Comparison of ENCODE assay signal across 8 cellular contexts in genomic region chr15:83092309-83092976, GRCh38. TPM values are rescaled to one million over a fixed set of nuclear protein-coding genes. Genes with fewer than 3 reads are reported as not detected.
DNase-seq lines count a peak whose midpoint lies in the region; ATAC-seq and TF ChIP-seq lines count a peak whose summit lies in the region.

No MANE protein-coding gene starts in this region.

- H3K36me3 Mint-ChIP-seq in activated T-cell treated with anti-CD3 and anti-CD28 coated beads, Interleukin-2, amount 50 U/mL, for 4 hours (ENCODE audit: insufficient read depth), result no peaks in the 10 kb centered on the region

- H3K4me1 ChIP-seq in upper lobe of left lung (peaks cover 8 to 13% (median 10%) of the 10 kb centered on the region in 4 donors), vagina (no peaks in the 10 kb centered on the region)

- no peak overlapping the region for H3K4me3 Mint-ChIP-seq in activated T-cell treated with anti-CD3 and anti-CD28 coated beads, Interleukin-2, amount 50 U/mL, for 4 hours

- 38 to 46% methylated on average over 4 of the region's 4 CpGs for WGBS in upper lobe of left lung, 2 donors

- TF ChIP-seq POLR2A in GM18505 (IDR thresholded peaks at IDR 0.05; ENCODE audit: borderline replicate concordance, extremely low read depth, insufficient read depth, insufficient read length) (peak; percentile 31), upper lobe of left lung (IDR thresholded peaks at IDR 0.05) (peak in 3 of 4 donors; percentile 33 to 72 (median 56)), vagina (IDR thresholded peaks at IDR 0.05) (no peak)

- no peaks in the 10 kb centered on the region for H3K27me3 Mint-ChIP-seq in activated T-cell treated with anti-CD3 and anti-CD28 coated beads, Interleukin-2, amount 50 U/mL, for 4 hours (ENCODE audit: low read depth)

- peak in 2 of 4 donors; percentile 15 to 42 for TF ChIP-seq EP300 in upper lobe of left lung (IDR thresholded peaks at IDR 0.05)

- DNase-seq in SKM-1 (lab: John Stamatoyannopoulos, UW; ENCODE audit: unreplicated experiment) (peak; percentile 74), left ventricle myocardium superior (no peak), upper lobe of left lung (peak in 1 of 2 donors; percentile 76), vagina (ENCODE audit: extremely low spot score in 2 of 2) (no peak)
- DNase-seq in activated T-cell treated with anti-CD3 and anti-CD28 coated beads, Interleukin-2, amount 50 U/mL, for 4 hours, result no peak
- no peak for DNase-seq in activated CD8-positive, alpha-beta memory T cell treated with anti-CD3 and anti-CD28 coated beads, Interleukin-2, amount 50 U/mL, for 4 hours

- intact Hi-C loops in left ventricle myocardium superior (cut with micrococcal nuclease), result no loop called here
- intact Hi-C loops in vagina (cut with DNase I), result no loop called here

- H3K27me3 ChIP-seq in upper lobe of left lung (no peaks in the 10 kb centered on the region), vagina (no peaks in the 10 kb centered on the region)

- H3K9me3 ChIP-seq in upper lobe of left lung (no peaks in the 10 kb centered on the region), vagina (no peaks in the 10 kb centered on the region)

- peaks cover 6% of the 10 kb centered on the region for H3K4me1 Mint-ChIP-seq in activated T-cell treated with anti-CD3 and anti-CD28 coated beads, Interleukin-2, amount 50 U/mL, for 4 hours (ENCODE audit: low read depth)

- H3K36me3 ChIP-seq in upper lobe of left lung (no peaks in the 10 kb centered on the region), vagina (no peaks in the 10 kb centered on the region)

- TF ChIP-seq CTCF in upper lobe of left lung (IDR thresholded peaks at IDR 0.05), result no peak
- no peak for TF ChIP-seq CTCF in vagina (IDR thresholded peaks at IDR 0.05)

- peaks cover 4% of the 10 kb centered on the region for H3K9me3 Mint-ChIP-seq in activated T-cell treated with anti-CD3 and anti-CD28 coated beads, Interleukin-2, amount 50 U/mL, for 4 hours

- ATAC-seq in GM18505 (IDR thresholded peaks at IDR 0.05; ENCODE audit: unreplicated experiment) (peak; percentile 89), HG02759 (IDR thresholded peaks at IDR 0.05; ENCODE audit: unreplicated experiment) (peak; percentile 77), left ventricle myocardium superior (peak; percentile 79), upper lobe of left lung (ENCODE audit: low FRiP score in 2 of 2) (peak; percentile 85 to 86)
- no peak for ATAC-seq in activated T-cell treated with anti-CD3 and anti-CD28 coated beads, Interleukin-2, amount 50 U/mL, for 4 hours

- H3K27ac ChIP-seq in upper lobe of left lung (peak overlapping the region; percentile 52 to 66 (median 57)), vagina (no peak overlapping the region)

- H3K4me3 ChIP-seq in upper lobe of left lung, result no peak overlapping the region
- H3K4me3 ChIP-seq in vagina, result no peak overlapping the region

RNA-seq across cellular contexts. Expression of gene TM6SF1, which starts 15.0 kb away (rescaled TPM):
- total RNA-seq in left ventricle myocardium superior (6.5 TPM), upper lobe of left lung (10 to 100 TPM in 5 of 6 donors, 1 to 10 TPM in 1; 7.5 to 27.1 (median 21.4) TPM), vagina (3.9 TPM)
- under 1 TPM; 0.38 to 0.63 (median 0.40) TPM for total RNA-seq in activated T-cell treated with anti-CD3 and anti-CD28 coated beads, Interleukin-2, amount 50 U/mL, for 4 hours

RNA-seq across cellular contexts. Expression of gene BTBD1, which starts 25.4 kb away (rescaled TPM):
- total RNA-seq in left ventricle myocardium superior (155 TPM), upper lobe of left lung (10 to 100 TPM; 39.4 to 84.2 (median 57.4) TPM), vagina (51.3 TPM)
- 10 to 100 TPM; 45.6 to 47.9 (median 46.7) TPM for total RNA-seq in activated T-cell treated with anti-CD3 and anti-CD28 coated beads, Interleukin-2, amount 50 U/mL, for 4 hours

Comparison
In these comparisons a context has a peak if more than half of its experiments do, and no peak if none do; other contexts are left out.
1. ATAC-seq: peak in GM18505 (single experiment), HG02759 (single experiment), left ventricle myocardium superior (single experiment) and upper lobe of left lung (2 of 2); none in activated T-cell treated with anti-CD3 and anti-CD28 coated beads, Interleukin-2, amount 50 U/mL, for 4 hours (0 of 2).
2. POLR2A ChIP-seq: peak in GM18505 (single experiment) and upper lobe of left lung (3 of 4); none in vagina (0 of 2).